14 cellular contexts compared by ENCODE assay signal in the genomic region with DNA sequence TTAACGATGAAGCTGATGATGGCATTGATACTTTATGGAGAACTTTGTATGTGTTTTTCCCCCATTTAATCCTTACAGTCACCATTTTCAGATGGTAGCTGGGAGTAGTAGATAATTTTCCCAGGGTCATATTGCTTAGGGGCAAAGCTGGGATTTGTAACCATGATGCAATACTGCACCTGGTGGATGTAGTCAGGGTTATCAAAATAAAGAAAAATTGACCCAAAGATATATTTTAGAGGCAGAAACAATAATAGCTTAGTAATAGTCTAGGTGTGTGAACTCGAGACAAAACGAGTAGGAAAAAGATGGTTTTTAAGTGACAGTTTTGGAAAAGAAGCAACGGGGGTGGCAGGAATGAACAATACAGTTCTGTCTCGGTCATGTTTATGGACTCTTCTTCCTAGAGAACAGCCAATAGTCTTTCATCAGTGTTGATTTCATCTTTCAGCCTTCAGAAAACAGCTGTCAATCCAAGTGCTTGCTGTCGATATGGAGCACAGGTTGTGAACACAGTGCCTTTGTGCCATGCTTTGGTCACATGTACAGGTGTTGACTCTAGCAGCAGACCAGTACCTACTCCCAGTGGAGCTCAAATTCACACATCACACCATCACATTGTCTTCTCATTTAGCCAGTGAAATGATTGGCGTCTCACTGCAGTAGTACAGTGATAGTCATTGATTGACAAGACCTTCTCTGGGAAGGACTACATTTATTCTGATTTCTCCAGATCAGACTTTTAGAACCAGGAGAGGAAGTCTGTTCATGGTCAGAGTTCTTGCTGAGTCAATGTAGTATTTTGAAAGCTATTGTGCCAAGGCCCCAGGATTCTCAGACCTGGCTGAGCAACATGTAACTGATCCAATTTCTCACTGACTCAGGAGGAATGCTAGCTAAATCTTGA.
DNase-seq lines count a peak whose midpoint lies in the region; ATAC-seq and TF ChIP-seq lines count a peak whose summit lies in the region.
"Had no signal": no experiment of that assay in that cellular context is flagged by ENCODE, and none has a peak within 500 bp of the region (broad histone marks: within the 10 kb centered on the region; RNA-seq: fewer than 3 reads in every experiment).

No MANE protein-coding gene starts in this region.

- H3K4me1 ChIP-seq in BLaER1 treated with 17β-estradiol and CSF1 and Interleukin-3, amounts not matched to agents 10 nM and 100 nM: peaks cover 48 to 99% (median 98%) of the 10 kb centered on the region in 10 experiments
- H3K4me1 ChIP-seq in neural progenitor cell: peaks cover 78% of the 10 kb centered on the region

- ATAC-seq in GM18511 (IDR thresholded peaks at IDR 0.05; ENCODE audit: unreplicated experiment) (no peak), GM21526 (IDR thresholded peaks at IDR 0.05; ENCODE audit: low FRiP score, unreplicated experiment) (no peak)
- ATAC-seq: Right ventricle myocardium inferior had no signal

- no peak overlapping the region for H2AFZ ChIP-seq in neural progenitor cell (replicated peaks)

- peaks cover 45% of the 10 kb centered on the region for H3F3A ChIP-seq in neural progenitor cell (ENCODE audit: low read depth)

- H3K9ac ChIP-seq in BLaER1 treated with 17β-estradiol and CSF1 and Interleukin-3, amounts not matched to agents 10 nM and 100 nM: peak overlapping the region in 9 of 11 experiments; percentile 44 to 72 (median 66); a peak in 15 of 22 replicates
- H3K9ac ChIP-seq in neural progenitor cell: no peak overlapping the region

- no peak for TF ChIP-seq CTCF in neural progenitor cell (IDR thresholded peaks at IDR 0.05)

- H3K9me3 Mint-ChIP-seq in neural progenitor cell: no peaks in the 10 kb centered on the region
- H3K9me3 Mint-ChIP-seq: endodermal cell had no signal

- peaks cover 1% of the 10 kb centered on the region for H3K36me3 Mint-ChIP-seq in neural progenitor cell
- H3K36me3 Mint-ChIP-seq: CD4-positive, CD25-positive, alpha-beta regulatory T cell had no signal

- peak; percentile 91 for DNase-seq in NCI-H2029 (lab: John Stamatoyannopoulos, UW)
- DNase-seq in neural progenitor cell (ENCODE audit: low spot score): no peak
- no peak for DNase-seq in ureter (ENCODE audit: low spot score)
- no peak for DNase-seq in NCI-H82 treated with DMSO at 0.1 percent for 48 hours (lab: John Stamatoyannopoulos, UW; ENCODE audit: unreplicated experiment)
- DNase-seq: CD4-positive, CD25-positive, alpha-beta regulatory T cell; endodermal cell; NCI-H446 treated with DMSO at 0.1 percent for 48 hours; spleen; WERI-Rb-1 had no signal

- peak overlapping the region; percentile 24 to 95 (median 80) for H3K4me2 ChIP-seq in BLaER1 treated with 17β-estradiol and CSF1 and Interleukin-3, amounts not matched to agents 10 nM and 100 nM
- peak overlapping the region; percentile 16 for H3K4me2 ChIP-seq in neural progenitor cell

- H3K9me3 ChIP-seq in BLaER1 treated with 17β-estradiol and CSF1 and Interleukin-3, amounts not matched to agents 10 nM and 100 nM (replicated peaks in 1 of 11): no peaks in the 10 kb centered on the region
- H3K9me3 ChIP-seq in neural progenitor cell (ENCODE audit: low read depth): no peaks in the 10 kb centered on the region
- H3K9me3 ChIP-seq: spleen had no signal

- H3K4me1 Mint-ChIP-seq in neural progenitor cell: peaks cover 60% of the 10 kb centered on the region

- H3K4me3 Mint-ChIP-seq in neural progenitor cell: no peak overlapping the region
- H3K4me3 Mint-ChIP-seq: CD4-positive, CD25-positive, alpha-beta regulatory T cell; endodermal cell had no signal

- peak overlapping the region in 6 of 10 experiments; percentile 5 to 42 (median 36); a peak in 7 of 20 replicates for H3K4me3 ChIP-seq in BLaER1 treated with 17β-estradiol and CSF1 and Interleukin-3, amounts not matched to agents 10 nM and 100 nM
- H3K4me3 ChIP-seq in neural progenitor cell: no peak overlapping the region
- H3K4me3 ChIP-seq: spleen had no signal

- H3K27ac ChIP-seq in BLaER1 treated with 17β-estradiol and CSF1 and Interleukin-3, amounts not matched to agents 10 nM and 100 nM: peak overlapping the region in 10 of 11 experiments; percentile 67 to 89 (median 84); a peak in 20 of 22 replicates
- H3K27ac ChIP-seq in cingulate gyrus (ENCODE audit: low read depth, low read length) (peak overlapping the region; percentile 43), neural progenitor cell (no peak overlapping the region)
- H3K27ac ChIP-seq: WERI-Rb-1 had no signal

- H3K27ac Mint-ChIP-seq in neural progenitor cell: no peak overlapping the region
- H3K27ac Mint-ChIP-seq: CD4-positive, CD25-positive, alpha-beta regulatory T cell; endodermal cell had no signal

- H4K20me1 ChIP-seq in BLaER1 treated with 17β-estradiol and CSF1 and Interleukin-3, amounts not matched to agents 10 nM and 100 nM: peaks cover 0 to 98% (median 16%) of the 10 kb centered on the region in 11 experiments; a peak in 15 of 22 replicates
- peaks cover 96% of the 10 kb centered on the region for H4K20me1 ChIP-seq in neural progenitor cell (ENCODE audit: low read depth)

- H3K79me2 ChIP-seq in neural progenitor cell (ENCODE audit: low read depth): peaks cover 90% of the 10 kb centered on the region

- H3K27me3 Mint-ChIP-seq in neural progenitor cell (ENCODE audit: insufficient read depth, low read depth): peaks cover 2% of the 10 kb centered on the region

- no peaks in the 10 kb centered on the region for H3K27me3 ChIP-seq in BLaER1 treated with 17β-estradiol and CSF1 and Interleukin-3, amounts not matched to agents 10 nM and 100 nM
- no peaks in the 10 kb centered on the region for H3K27me3 ChIP-seq in neural progenitor cell
- H3K27me3 ChIP-seq: spleen had no signal

- peaks cover 0 to 38% (median 12%) of the 10 kb centered on the region in 11 experiments; a peak in 14 of 22 replicates for H3K36me3 ChIP-seq in BLaER1 treated with 17β-estradiol and CSF1 and Interleukin-3, amounts not matched to agents 10 nM and 100 nM
- no peaks in the 10 kb centered on the region for H3K36me3 ChIP-seq in neural progenitor cell
- H3K36me3 ChIP-seq: spleen, WERI-Rb-1 had no signal
